In the genomic region with DNA sequence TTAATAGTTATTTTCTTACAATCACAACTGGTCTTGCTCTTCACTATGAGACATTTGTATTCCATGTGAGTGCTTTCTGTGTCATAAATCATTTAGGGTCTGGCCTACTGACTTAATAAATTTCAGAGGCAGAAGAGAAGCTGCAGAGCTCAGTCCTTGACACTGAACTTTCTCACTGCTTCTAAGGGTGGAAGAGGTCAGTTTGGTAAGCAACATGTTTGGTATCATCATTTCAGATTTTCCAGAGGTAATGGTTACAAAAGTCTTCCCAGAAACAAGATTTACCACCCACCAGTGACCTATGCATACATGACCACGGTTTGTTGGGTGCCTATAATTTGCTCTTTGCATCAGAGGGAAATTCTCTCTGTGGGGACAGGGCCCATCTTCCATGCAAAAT, we compare ENCODE assay signal across 21 cellular contexts.
"Had no signal": no experiment of that assay in that cellular context is flagged by ENCODE, and none has a peak within 500 bp of the region (broad histone marks: within the 10 kb centered on the region; RNA-seq: fewer than 3 reads in every experiment).

No MANE protein-coding gene starts in this region.

- H3K4me1 Mint-ChIP-seq: mesothelial cell of epicardium had no signal

- H3K9me3 Mint-ChIP-seq: memory B cell; natural killer cell treated with Interleukin-12 subunit alpha and Interleukin-12 subunit beta and Interleukin-15 and Interleukin-18, amount 100 ng/mL, for 72 hours had no signal

- H3K4me3 Mint-ChIP-seq: endodermal cell; memory B cell; mesothelial cell of epicardium; naive B cell; natural killer cell treated with Interleukin-12 subunit alpha and Interleukin-12 subunit beta and Interleukin-15 and Interleukin-18, amount 100 ng/mL, for 72 hours; neural crest cell had no signal

- H3K27ac Mint-ChIP-seq: endodermal cell; memory B cell; mesothelial cell of epicardium; naive B cell; natural killer cell treated with Interleukin-12 subunit alpha and Interleukin-12 subunit beta and Interleukin-15 and Interleukin-18, amount 100 ng/mL, for 72 hours had no signal

- DNase-seq: dorsolateral prefrontal cortex; effector CD8-positive, alpha-beta T cell; endodermal cell; foreskin fibroblast; gastrocnemius medialis; head of caudate nucleus; kidney; mucosa of descending colon; naive B cell; pancreas; right lobe of liver; small intestine; stimulated activated CD4-positive, alpha-beta T cell treated with anti-CD3 and anti-CD28 coated beads, Interleukin-15, amount 100 ng/mL, for 24 hours; stimulated activated CD4-positive, alpha-beta T cell treated with anti-CD3 and anti-CD28 coated beads, Interleukin-2, amount 100 ng/mL, for 48 hours; stimulated activated naive CD4-positive, alpha-beta T cell; upper lobe of left lung had no signal

- H3K27me3 Mint-ChIP-seq: memory B cell; naive B cell; natural killer cell treated with Interleukin-12 subunit alpha and Interleukin-12 subunit beta and Interleukin-15 and Interleukin-18, amount 100 ng/mL, for 72 hours had no signal

- ATAC-seq: esophagus mucosa; gastrocnemius medialis; natural killer cell treated with Interleukin-12 subunit alpha and Interleukin-12 subunit beta and Interleukin-15 and Interleukin-18, amount 100 ng/mL, for 72 hours had no signal
